8 cellular contexts compared by ENCODE assay signal in genomic region chr19:6048808-6049405, GRCh38.
DNase-seq lines count a peak whose midpoint lies in the region; ATAC-seq and TF ChIP-seq lines count a peak whose summit lies in the region.

No MANE protein-coding gene starts in this region.

- no peaks in the 10 kb centered on the region for H3K36me3 Mint-ChIP-seq in endothelial cell (ENCODE audit: low read depth, unreplicated experiment)

- DNase-seq in DMS 273 treated with DMSO at 0.1 percent for 48 hours (lab: John Stamatoyannopoulos, UW) (peak; percentile 48), HT-29 (ENCODE audit: low spot score) (peak; percentile 83), NOMO-1 treated with DMSO at 0.1 percent for 48 hours (lab: John Stamatoyannopoulos, UW; ENCODE audit: unreplicated experiment) (peak; percentile 66), endothelial cell (ENCODE audit: low spot score) (peak; percentile 78), mucosa of gallbladder (ENCODE audit: low spot score) (peak; percentile 75)
- DNase-seq in activated CD8-positive, alpha-beta memory T cell treated with anti-CD3 and anti-CD28 coated beads for 4 hours (ENCODE audit: low read depth in 2 of 2), result peak; percentile 53 to 55
- peak; percentile 84 for DNase-seq in stimulated activated CD8-positive, alpha-beta memory T cell treated with anti-CD3 and anti-CD28 coated beads, Interleukin-4, amount 100 ng/mL, for 48 hours

- H3K9me3 Mint-ChIP-seq in endothelial cell (ENCODE audit: unreplicated experiment), result no peaks in the 10 kb centered on the region

- no peak overlapping the region for H3K4me3 Mint-ChIP-seq in endothelial cell (ENCODE audit: unreplicated experiment)

- no peak for ATAC-seq in GM18867 (IDR thresholded peaks at IDR 0.05; ENCODE audit: unreplicated experiment)

- peaks cover 3% of the 10 kb centered on the region for H3K27me3 Mint-ChIP-seq in endothelial cell (ENCODE audit: unreplicated experiment)

- peak overlapping the region; percentile 4 for H3K27ac Mint-ChIP-seq in endothelial cell (ENCODE audit: unreplicated experiment)

- H3K4me1 Mint-ChIP-seq in endothelial cell (ENCODE audit: unreplicated experiment), result no peaks in the 10 kb centered on the region

- TF ChIP-seq CTCF in endothelial cell (IDR thresholded peaks at IDR 0.05; ENCODE audit: unreplicated experiment), result peak; percentile 71
